Comparison of ENCODE assay signal across 2 cellular contexts in the genomic region with DNA sequence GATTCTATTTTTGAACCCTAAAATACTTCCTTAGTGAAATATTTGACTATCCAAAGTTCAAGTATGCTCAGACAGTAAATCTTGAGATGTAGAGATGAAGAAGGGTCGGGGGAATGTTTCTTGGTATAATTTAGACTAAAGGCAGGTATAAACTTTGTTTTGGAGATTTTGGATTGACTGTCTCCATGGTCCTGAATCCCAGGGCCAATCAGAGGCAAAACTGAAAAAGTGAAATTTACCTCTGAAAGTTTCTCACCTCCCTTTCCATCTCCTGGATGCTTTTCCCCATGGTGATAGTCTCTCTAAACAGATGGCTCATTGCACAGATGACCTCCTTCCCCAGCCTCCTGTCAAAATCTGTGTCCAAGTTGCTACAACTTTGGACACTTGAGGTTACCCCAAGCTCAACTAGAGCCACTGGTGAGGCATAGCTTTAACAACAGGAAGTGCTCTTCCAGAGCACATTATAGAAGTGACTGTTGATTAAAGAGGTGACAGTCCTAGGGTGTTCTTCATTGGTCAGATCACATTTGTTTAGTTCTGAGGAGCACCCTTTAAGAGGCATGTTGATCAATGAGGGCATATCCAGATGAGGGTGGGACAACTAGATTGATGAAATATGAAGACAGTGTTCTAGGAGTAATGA.
TF ChIP-seq lines count a peak whose summit lies in the region.

No MANE protein-coding gene starts in this region.

TF ChIP-seq in GM12891, 5 proteins besides CTCF, POLR2A, EP300 and RAD21:
- TF ChIP-seq SPI1 (IDR thresholded peaks at IDR 0.05; ENCODE audit: low read depth, low read length), result peak; percentile 59
- TF ChIP-seq PAX5 (IDR thresholded peaks at IDR 0.05; ENCODE audit: insufficient read depth, low read length, severe bottlenecking), result no peak
- TF ChIP-seq POU2F2 (IDR thresholded peaks at IDR 0.05; ENCODE audit: low read depth, low read length), result no peak
- no peak for TF ChIP-seq POLR2AphosphoS5 (IDR thresholded peaks at IDR 0.05; ENCODE audit: low read depth, low read length)
- no peak for TF ChIP-seq TAF1 (IDR thresholded peaks at IDR 0.05; ENCODE audit: low read depth, low read length)

TF ChIP-seq in GM12878, 131 proteins besides CTCF, POLR2A, EP300 and RAD21:
- TF ChIP-seq CEBPB (IDR thresholded peaks at IDR 0.05; ENCODE audit: borderline replicate concordance in 1 of 2, low read depth in 2 of 2, low read length in 2 of 2), result no peak
- TF ChIP-seq, protein P1, sequence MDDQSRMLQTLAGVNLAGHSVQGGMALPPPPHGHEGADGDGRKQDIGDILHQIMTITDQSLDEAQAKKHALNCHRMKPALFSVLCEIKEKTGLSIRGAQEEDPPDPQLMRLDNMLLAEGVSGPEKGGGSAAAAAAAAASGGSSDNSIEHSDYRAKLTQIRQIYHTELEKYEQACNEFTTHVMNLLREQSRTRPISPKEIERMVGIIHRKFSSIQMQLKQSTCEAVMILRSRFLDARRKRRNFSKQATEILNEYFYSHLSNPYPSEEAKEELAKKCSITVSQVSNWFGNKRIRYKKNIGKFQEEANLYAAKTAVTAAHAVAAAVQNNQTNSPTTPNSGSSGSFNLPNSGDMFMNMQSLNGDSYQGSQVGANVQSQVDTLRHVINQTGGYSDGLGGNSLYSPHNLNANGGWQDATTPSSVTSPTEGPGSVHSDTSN (IDR thresholded peaks at IDR 0.05; ENCODE audit: insufficient replicate concordance, low read depth, low read length), result no peak
- TF ChIP-seq, protein P2, sequence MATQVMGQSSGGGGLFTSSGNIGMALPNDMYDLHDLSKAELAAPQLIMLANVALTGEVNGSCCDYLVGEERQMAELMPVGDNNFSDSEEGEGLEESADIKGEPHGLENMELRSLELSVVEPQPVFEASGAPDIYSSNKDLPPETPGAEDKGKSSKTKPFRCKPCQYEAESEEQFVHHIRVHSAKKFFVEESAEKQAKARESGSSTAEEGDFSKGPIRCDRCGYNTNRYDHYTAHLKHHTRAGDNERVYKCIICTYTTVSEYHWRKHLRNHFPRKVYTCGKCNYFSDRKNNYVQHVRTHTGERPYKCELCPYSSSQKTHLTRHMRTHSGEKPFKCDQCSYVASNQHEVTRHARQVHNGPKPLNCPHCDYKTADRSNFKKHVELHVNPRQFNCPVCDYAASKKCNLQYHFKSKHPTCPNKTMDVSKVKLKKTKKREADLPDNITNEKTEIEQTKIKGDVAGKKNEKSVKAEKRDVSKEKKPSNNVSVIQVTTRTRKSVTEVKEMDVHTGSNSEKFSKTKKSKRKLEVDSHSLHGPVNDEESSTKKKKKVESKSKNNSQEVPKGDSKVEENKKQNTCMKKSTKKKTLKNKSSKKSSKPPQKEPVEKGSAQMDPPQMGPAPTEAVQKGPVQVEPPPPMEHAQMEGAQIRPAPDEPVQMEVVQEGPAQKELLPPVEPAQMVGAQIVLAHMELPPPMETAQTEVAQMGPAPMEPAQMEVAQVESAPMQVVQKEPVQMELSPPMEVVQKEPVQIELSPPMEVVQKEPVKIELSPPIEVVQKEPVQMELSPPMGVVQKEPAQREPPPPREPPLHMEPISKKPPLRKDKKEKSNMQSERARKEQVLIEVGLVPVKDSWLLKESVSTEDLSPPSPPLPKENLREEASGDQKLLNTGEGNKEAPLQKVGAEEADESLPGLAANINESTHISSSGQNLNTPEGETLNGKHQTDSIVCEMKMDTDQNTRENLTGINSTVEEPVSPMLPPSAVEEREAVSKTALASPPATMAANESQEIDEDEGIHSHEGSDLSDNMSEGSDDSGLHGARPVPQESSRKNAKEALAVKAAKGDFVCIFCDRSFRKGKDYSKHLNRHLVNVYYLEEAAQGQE (IDR thresholded peaks at IDR 0.05; ENCODE audit: low read depth, low read length), result peak; percentile 62; the same call in 1 of the 2 replicates
